Comparison of ENCODE assay signal across 14 cellular contexts in the genomic region with DNA sequence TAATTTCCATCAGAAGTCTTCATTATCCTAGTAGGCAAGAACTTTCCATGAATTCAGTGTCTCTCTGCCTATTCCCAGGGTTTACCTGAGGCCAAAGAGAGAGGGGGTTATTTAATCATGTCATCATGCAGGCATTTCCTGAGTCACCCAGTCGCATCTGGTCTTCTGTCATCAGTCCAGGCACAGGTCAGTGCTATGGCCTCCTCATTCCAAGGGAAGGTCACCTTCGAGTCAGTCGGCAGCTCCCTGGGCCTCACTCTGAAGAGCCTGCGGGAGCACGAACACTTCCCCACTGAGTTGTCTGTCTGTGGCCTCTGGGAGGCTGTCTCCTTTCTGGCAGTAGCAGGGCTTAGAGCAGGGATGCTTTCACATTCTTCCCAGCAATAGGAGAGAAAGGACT. TPM values are rescaled to one million over a fixed set of nuclear protein-coding genes. Genes with fewer than 3 reads are reported as not detected.
DNase-seq lines count a peak whose midpoint lies in the region; ATAC-seq, FAIRE-seq and TF ChIP-seq lines count a peak whose summit lies in the region.
"Had no signal": no experiment of that assay in that cellular context is flagged by ENCODE, and none has a peak within 500 bp of the region (broad histone marks: within the 10 kb centered on the region; RNA-seq: fewer than 3 reads in every experiment).

No MANE protein-coding gene starts in this region.

- H3K27ac ChIP-seq in HUES6 (ENCODE audit: low read depth, low read length) (peak overlapping the region; percentile 76; the same call in 1 of the 2 replicates), dorsolateral prefrontal cortex (no peak overlapping the region)

- no peak for ATAC-seq in HG02610 (IDR thresholded peaks at IDR 0.05; ENCODE audit: unreplicated experiment)
- ATAC-seq: activated naive CD8-positive, alpha-beta T cell treated with anti-CD3 and anti-CD28 coated beads, Interleukin-2, amount 50 U/mL, for 24 hours had no signal

- peak; percentile 78 for DNase-seq in AG08395 (ENCODE audit: low spot score)
- peak; percentile 43 for DNase-seq in bronchial epithelial cell (ENCODE audit: low read depth)
- peak; percentile 92 for DNase-seq in kidney tubule cell (ENCODE audit: low spot score)
- DNase-seq in SKM-1 (lab: John Stamatoyannopoulos, UW; ENCODE audit: unreplicated experiment), result no peak
- no peak for DNase-seq in dorsolateral prefrontal cortex
- no peak for DNase-seq in activated T-cell treated with anti-CD3 and anti-CD28 coated beads, Interleukin-2, amount 50 U/mL, for 1 hour
- DNase-seq: activated naive CD8-positive, alpha-beta T cell treated with anti-CD3 and anti-CD28 coated beads, Interleukin-2, amount 50 U/mL, for 24 hours; BE2C; KBM-7; midbrain had no signal

- peaks cover 40% of the 10 kb centered on the region for H3K4me1 ChIP-seq in HUES6 (ENCODE audit: control insufficient read depth, insufficient read depth, low read length)
- H3K4me1 ChIP-seq: BE2C had no signal

- H3K27me3 ChIP-seq in HUES6 (ENCODE audit: control insufficient read depth, insufficient read depth, low read length), result no peaks in the 10 kb centered on the region
- H3K27me3 ChIP-seq in bronchial epithelial cell (ENCODE audit: control insufficient read depth, insufficient read depth, low read length), result no peaks in the 10 kb centered on the region
- no peaks in the 10 kb centered on the region for H3K27me3 ChIP-seq in dorsolateral prefrontal cortex
- H3K27me3 ChIP-seq: BE2C, esophagus muscularis mucosa had no signal

- no peaks in the 10 kb centered on the region for H3K36me3 ChIP-seq in HUES6 (ENCODE audit: control insufficient read depth, insufficient read depth, low read length)
- H3K36me3 ChIP-seq in bronchial epithelial cell (ENCODE audit: control insufficient read depth, insufficient read depth, low read length), result no peaks in the 10 kb centered on the region
- H3K36me3 ChIP-seq: BE2C, esophagus muscularis mucosa had no signal

- H3K4me3 ChIP-seq in HUES6 (ENCODE audit: low read depth, low read length) (peak overlapping the region; percentile 5; the same call in 1 of the 2 replicates), bronchial epithelial cell (ENCODE audit: low read depth, low read length) (no peak overlapping the region), dorsolateral prefrontal cortex (no peak overlapping the region)
- H3K4me3 ChIP-seq: esophagus muscularis mucosa had no signal

- peak overlapping the region; percentile 80 for H3K9ac ChIP-seq in HUES6 (ENCODE audit: low read length)

- H3K9me3 ChIP-seq in HUES6 (ENCODE audit: control insufficient read depth, insufficient read depth, low read depth, low read length), result no peaks in the 10 kb centered on the region
- H3K9me3 ChIP-seq: BE2C, esophagus muscularis mucosa had no signal

- TF ChIP-seq CTCF in bronchial epithelial cell (IDR thresholded peaks at IDR 0.05; ENCODE audit: insufficient read depth, low read length, severe bottlenecking), result no peak
- no peak for TF ChIP-seq CTCF in dorsolateral prefrontal cortex (IDR thresholded peaks at IDR 0.05 in 54 of 56, conservative IDR thresholded peaks at IDR 0.05 in 2 of 56; ENCODE audit: low read depth in 1 of 56, partially characterized antibody in 56 of 56)

- intact Hi-C loops in dorsolateral prefrontal cortex (cut with DNase I), result no loop called here

- no peak for FAIRE-seq in bronchial epithelial cell (lab: Jason Lieb, UNC)

RNA-seq across cellular contexts. Expression of a gene that starts 26.2 kb away (rescaled TPM):
- not detected in 2 replicates for total RNA-seq in bronchial epithelial cell
- total RNA-seq in dorsolateral prefrontal cortex, result under 1 TPM in 2 of 120 experiments, not detected in 118; 0.49 to 0.79 TPM
- total RNA-seq: activated CD8-positive, alpha-beta memory T cell treated with anti-CD3 and anti-CD28 coated beads for 36 hours; esophagus muscularis mucosa had no signal

Comparison
In these comparisons a context has a peak if more than half of its experiments do, and no peak if none do; other contexts are left out.
1. DNase-seq: peak in AG08395 (single experiment), bronchial epithelial cell (single experiment) and kidney tubule cell (single experiment); none in SKM-1 (single experiment), dorsolateral prefrontal cortex (0 of 10) and activated T-cell treated with anti-CD3 and anti-CD28 coated beads, Interleukin-2, amount 50 U/mL, for 1 hour (single experiment).